In the genomic region with DNA sequence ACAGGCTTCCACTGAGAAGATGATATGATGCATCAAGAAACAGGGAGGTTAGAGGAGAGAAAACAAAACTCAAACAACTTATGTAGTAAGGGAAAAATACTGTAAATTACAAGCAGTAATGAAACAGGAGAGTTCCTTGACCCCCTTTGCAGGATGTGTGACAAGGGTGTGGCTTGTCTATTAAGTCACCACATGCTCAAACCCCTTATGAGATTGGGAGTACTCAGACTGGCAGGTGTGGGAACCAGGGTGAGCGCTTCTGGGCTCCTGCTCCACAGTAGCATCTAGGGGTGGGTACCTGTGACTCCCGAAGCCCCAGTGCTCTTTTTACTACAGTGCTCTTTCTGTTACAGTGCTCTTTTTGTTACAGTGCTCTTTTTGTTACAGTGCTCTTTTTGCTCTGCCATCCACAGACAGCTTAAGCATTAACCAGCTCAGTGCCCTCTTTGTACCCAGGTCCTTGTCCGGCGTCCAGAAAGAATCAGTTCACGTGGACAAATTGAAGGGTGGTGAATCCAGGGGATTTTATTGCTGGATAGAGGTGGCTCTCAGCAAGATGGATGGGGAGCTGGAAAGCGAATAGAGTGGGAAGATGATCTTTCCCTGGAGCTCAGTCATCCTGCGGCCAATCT, we compare ENCODE assay signal across 1 cellular context.
TF ChIP-seq lines count a peak whose summit lies in the region.

No MANE protein-coding gene starts in this region.

TF ChIP-seq in GM23338, 12 proteins besides CTCF, POLR2A, EP300 and RAD21 (continued from another document):
- TF ChIP-seq, protein P1, sequence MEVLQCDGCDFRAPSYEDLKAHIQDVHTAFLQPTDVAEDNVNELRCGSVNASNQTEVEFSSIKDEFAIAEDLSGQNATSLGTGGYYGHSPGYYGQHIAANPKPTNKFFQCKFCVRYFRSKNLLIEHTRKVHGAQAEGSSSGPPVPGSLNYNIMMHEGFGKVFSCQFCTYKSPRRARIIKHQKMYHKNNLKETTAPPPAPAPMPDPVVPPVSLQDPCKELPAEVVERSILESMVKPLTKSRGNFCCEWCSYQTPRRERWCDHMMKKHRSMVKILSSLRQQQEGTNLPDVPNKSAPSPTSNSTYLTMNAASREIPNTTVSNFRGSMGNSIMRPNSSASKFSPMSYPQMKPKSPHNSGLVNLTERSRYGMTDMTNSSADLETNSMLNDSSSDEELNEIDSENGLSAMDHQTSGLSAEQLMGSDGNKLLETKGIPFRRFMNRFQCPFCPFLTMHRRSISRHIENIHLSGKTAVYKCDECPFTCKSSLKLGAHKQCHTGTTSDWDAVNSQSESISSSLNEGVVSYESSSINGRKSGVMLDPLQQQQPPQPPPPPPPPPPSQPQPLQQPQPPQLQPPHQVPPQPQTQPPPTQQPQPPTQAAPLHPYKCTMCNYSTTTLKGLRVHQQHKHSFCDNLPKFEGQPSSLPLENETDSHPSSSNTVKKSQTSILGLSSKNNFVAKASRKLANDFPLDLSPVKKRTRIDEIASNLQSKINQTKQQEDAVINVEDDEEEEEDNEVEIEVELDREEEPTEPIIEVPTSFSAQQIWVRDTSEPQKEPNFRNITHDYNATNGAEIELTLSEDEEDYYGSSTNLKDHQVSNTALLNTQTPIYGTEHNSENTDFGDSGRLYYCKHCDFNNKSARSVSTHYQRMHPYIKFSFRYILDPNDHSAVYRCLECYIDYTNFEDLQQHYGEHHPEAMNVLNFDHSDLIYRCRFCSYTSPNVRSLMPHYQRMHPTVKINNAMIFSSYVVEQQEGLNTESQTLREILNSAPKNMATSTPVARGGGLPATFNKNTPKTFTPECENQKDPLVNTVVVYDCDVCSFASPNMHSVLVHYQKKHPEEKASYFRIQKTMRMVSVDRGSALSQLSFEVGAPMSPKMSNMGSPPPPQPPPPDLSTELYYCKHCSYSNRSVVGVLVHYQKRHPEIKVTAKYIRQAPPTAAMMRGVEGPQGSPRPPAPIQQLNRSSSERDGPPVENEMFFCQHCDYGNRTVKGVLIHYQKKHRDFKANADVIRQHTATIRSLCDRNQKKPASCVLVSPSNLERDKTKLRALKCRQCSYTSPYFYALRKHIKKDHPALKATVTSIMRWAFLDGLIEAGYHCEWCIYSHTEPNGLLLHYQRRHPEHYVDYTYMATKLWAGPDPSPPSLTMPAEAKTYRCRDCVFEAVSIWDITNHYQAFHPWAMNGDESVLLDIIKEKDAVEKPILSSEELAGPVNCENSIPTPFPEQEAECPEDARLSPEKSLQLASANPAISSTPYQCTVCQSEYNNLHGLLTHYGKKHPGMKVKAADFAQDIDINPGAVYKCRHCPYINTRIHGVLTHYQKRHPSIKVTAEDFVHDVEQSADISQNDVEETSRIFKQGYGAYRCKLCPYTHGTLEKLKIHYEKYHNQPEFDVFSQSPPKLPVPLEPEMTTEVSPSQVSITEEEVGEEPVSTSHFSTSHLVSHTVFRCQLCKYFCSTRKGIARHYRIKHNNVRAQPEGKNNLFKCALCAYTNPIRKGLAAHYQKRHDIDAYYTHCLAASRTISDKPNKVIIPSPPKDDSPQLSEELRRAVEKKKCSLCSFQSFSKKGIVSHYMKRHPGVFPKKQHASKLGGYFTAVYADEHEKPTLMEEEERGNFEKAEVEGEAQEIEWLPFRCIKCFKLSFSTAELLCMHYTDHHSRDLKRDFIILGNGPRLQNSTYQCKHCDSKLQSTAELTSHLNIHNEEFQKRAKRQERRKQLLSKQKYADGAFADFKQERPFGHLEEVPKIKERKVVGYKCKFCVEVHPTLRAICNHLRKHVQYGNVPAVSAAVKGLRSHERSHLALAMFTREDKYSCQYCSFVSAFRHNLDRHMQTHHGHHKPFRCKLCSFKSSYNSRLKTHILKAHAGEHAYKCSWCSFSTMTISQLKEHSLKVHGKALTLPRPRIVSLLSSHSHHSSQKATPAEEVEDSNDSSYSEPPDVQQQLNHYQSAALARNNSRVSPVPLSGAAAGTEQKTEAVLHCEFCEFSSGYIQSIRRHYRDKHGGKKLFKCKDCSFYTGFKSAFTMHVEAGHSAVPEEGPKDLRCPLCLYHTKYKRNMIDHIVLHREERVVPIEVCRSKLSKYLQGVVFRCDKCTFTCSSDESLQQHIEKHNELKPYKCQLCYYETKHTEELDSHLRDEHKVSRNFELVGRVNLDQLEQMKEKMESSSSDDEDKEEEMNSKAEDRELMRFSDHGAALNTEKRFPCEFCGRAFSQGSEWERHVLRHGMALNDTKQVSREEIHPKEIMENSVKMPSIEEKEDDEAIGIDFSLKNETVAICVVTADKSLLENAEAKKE (CRISPR knock-in tag; IDR thresholded peaks at IDR 0.05): no peak
- TF ChIP-seq, protein P2, sequence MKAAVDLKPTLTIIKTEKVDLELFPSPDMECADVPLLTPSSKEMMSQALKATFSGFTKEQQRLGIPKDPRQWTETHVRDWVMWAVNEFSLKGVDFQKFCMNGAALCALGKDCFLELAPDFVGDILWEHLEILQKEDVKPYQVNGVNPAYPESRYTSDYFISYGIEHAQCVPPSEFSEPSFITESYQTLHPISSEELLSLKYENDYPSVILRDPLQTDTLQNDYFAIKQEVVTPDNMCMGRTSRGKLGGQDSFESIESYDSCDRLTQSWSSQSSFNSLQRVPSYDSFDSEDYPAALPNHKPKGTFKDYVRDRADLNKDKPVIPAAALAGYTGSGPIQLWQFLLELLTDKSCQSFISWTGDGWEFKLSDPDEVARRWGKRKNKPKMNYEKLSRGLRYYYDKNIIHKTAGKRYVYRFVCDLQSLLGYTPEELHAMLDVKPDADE (IDR thresholded peaks at IDR 0.05): no peak
